ENCODE assay signal across 33 cellular contexts in genomic region chr3:50512131-50512530, GRCh38. TPM values are rescaled to one million over a fixed set of nuclear protein-coding genes. Genes with fewer than 3 reads are reported as not detected.
"Had no signal": no experiment of that assay in that cellular context is flagged by ENCODE, and none has a peak within 500 bp of the region (broad histone marks: within the 10 kb centered on the region; RNA-seq: fewer than 3 reads in every experiment).

No MANE protein-coding gene starts in this region.

- H3K4me3 ChIP-seq: cardiac muscle cell, colonic mucosa, Peyer's patch had no signal

- DNase-seq: activated CD4-positive, alpha-beta memory T cell treated with anti-CD3 and anti-CD28 coated beads, Interleukin-2, amount 10 ng/mL, durations not matched to agents 7 days and 5 days; activated CD4-positive, alpha-beta T cell treated with anti-CD3 and anti-CD28 coated beads for 1 hour; activated CD4-positive, alpha-beta T cell treated with anti-CD3 and anti-CD28 coated beads for 48 hours; activated CD4-positive, CD25-positive, alpha-beta regulatory T cell; activated CD8-positive, alpha-beta memory T cell treated with anti-CD3 and anti-CD28 coated beads for 24 hours; activated CD8-positive, alpha-beta memory T cell treated with anti-CD3 and anti-CD28 coated beads, Interleukin-2, amount 10 ng/mL, durations not matched to agents 7 days and 5 days; activated CD8-positive, alpha-beta memory T cell treated with anti-CD3 and anti-CD28 coated beads, Interleukin-2, amount 50 U/mL, for 48 hours; activated effector memory CD4-positive, alpha-beta T cell treated with anti-CD3 and anti-CD28 coated beads, Interleukin-2, amount 50 U/mL, for 16 hours; activated naive CD4-positive, alpha-beta T cell; activated naive CD4-positive, alpha-beta T cell treated with anti-CD3 and anti-CD28 coated beads, Interleukin-2, amount 50 U/mL, for 16 hours; activated naive CD8-positive, alpha-beta T cell treated with anti-CD3 and anti-CD28 coated beads for 36 hours; activated T-cell treated with anti-CD3 and anti-CD28 coated beads, Interleukin-2, amount 50 U/mL, for 48 hours; amniotic stem cell; aorta; colonic mucosa; Karpas-422; NCI-H1105; NCI-H1417 treated with DMSO at 0.1 percent for 48 hours; NCI-H187 treated with DMSO at 0.1 percent for 48 hours; NCI-H2081; NCI-H226; NCI-H446 treated with DMSO at 0.1 percent for 48 hours; NCI-H69; NK-92 treated with Interleukin-12 subunit alpha and Interleukin-12 subunit beta, amount 100 ng/mL, for 24 hours; PC-3; Peyer's patch; SIG-M5; T-cell; T-helper 17 cell had no signal

- H3K9me3 ChIP-seq: colonic mucosa, Peyer's patch had no signal

- H3K27me3 ChIP-seq: cardiac muscle cell, colonic mucosa, Peyer's patch had no signal

- H3K36me3 ChIP-seq: cardiac muscle cell, colonic mucosa, Peyer's patch had no signal

- H3K27ac ChIP-seq: cardiac muscle cell, colonic mucosa, Peyer's patch, RWPE1, VCaP had no signal

RNA-seq across cellular contexts. Expression of gene CACNA2D2, which starts 8.7 kb away (rescaled TPM):
- total RNA-seq: MCF 10A had no signal
